In the genomic region with DNA sequence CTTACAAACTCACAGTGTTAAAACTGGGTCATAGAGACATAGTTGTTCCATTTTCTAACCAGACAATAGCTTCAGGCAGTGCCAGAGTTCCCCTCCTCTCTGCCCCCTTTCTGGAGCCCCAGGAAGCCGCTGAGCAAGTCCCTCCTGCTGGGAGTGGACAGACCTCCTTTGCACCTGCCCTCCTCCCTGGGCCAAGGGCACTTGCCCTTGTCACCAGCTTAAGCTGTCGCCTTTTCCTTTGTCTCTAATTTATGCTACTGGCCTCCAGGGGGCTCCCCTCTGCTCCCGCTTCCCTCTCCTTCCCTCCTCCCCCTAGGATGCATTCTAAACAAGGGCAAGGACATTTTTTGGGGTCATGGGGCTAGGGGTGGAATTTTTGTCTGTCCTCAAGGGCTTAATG, we compare ENCODE assay signal across 8 cellular contexts.
A peak's percentile ranks its signal among the peaks of the same experiment; 100 is the strongest.
DNase-seq lines count a peak whose midpoint lies in the region; ATAC-seq and TF ChIP-seq lines count a peak whose summit lies in the region.

No MANE protein-coding gene starts in this region.

- peak; percentile 59 for DNase-seq in DMS 273 (lab: John Stamatoyannopoulos, UW; ENCODE audit: unreplicated experiment)
- DNase-seq in DMS 273 treated with DMSO at 0.1 percent for 48 hours (lab: John Stamatoyannopoulos, UW): no peak
- DNase-seq in RWPE2 (ENCODE audit: low spot score): no peak
- peak; percentile 85 for DNase-seq in iPS-NIHi11 (ENCODE audit: low spot score)
- DNase-seq in activated effector memory CD4-positive, alpha-beta T cell treated with anti-CD3 and anti-CD28 coated beads, Interleukin-2, amount 50 U/mL, for 16 hours: no peak
- no peak for DNase-seq in HPDE6-E6E7 (ENCODE audit: extremely low spot score)

- H3K27me3 ChIP-seq in RWPE2 (ENCODE audit: insufficient read depth, poor library complexity, severe bottlenecking): peaks cover 5% of the 10 kb centered on the region

- POLR2A ChIA-PET in HEK293 (lab: Yijun Ruan, JAX): interaction anchor here (0.6 kb wide), 1 partner anchor 9 kb away, joined by 3 read pairs; no protein-coding TSS in a partner anchor

- ATAC-seq in RWPE2 (ENCODE audit: low read depth) (no peak), GM21423 (IDR thresholded peaks at IDR 0.05; ENCODE audit: unreplicated experiment) (no peak)

- TF ChIP-seq CTCF in HEK293 (tag by site-specific recombination; IDR thresholded peaks at IDR 0.05): no peak; the same call in 1 of the 2 replicates
- peak; percentile 17 for TF ChIP-seq CTCF in RWPE2 (IDR thresholded peaks at IDR 0.05; ENCODE audit: poor library complexity, severe bottlenecking)

- no peaks in the 10 kb centered on the region for H3K36me3 ChIP-seq in HEK293 (ENCODE audit: control insufficient read depth in 2 of 2, insufficient read depth in 1 of 2, low read length in 2 of 2)
- no peaks in the 10 kb centered on the region for H3K36me3 ChIP-seq in RWPE2 (ENCODE audit: low read depth)

- no peaks in the 10 kb centered on the region for H3K9me3 ChIP-seq in HEK293 (ENCODE audit: control insufficient read depth, insufficient read depth, low read depth, low read length)
- H3K9me3 ChIP-seq in RWPE2 (ENCODE audit: severe bottlenecking): no peaks in the 10 kb centered on the region

- CTCF ChIA-PET in HEK293 (lab: Yijun Ruan, JAX): interaction anchor here (0.6 to 4.6 kb wide), 26 partner anchors 8 to 896 kb away, joined by 3 to 38 read pairs (median 3); a partner anchor contains a TSS

- H3K4me3 ChIP-seq in HEK293 (ENCODE audit: low read depth, low read length): no peak overlapping the region
- H3K4me3 ChIP-seq in RWPE2 (ENCODE audit: severe bottlenecking): no peak overlapping the region

- H3K4me1 ChIP-seq in HEK293 (ENCODE audit: control insufficient read depth, insufficient read depth, low read length): no peaks in the 10 kb centered on the region
- no peaks in the 10 kb centered on the region for H3K4me1 ChIP-seq in RWPE2 (ENCODE audit: insufficient read depth, poor library complexity, severe bottlenecking)

- H3K27ac ChIP-seq in HEK293 (ENCODE audit: extremely low read depth, low read depth, low read length) (no peak overlapping the region), RWPE2 (ENCODE audit: poor library complexity, severe bottlenecking) (no peak overlapping the region)

TF ChIP-seq in HEK293, 187 proteins besides CTCF, POLR2A, EP300 and RAD21:
- TF ChIP-seq ZNF132 (tag by site-specific recombination; IDR thresholded peaks at IDR 0.05; ENCODE audit: borderline replicate concordance): no peak
- TF ChIP-seq ZIC2 (tag by site-specific recombination; IDR thresholded peaks at IDR 0.05): peak; percentile 15; the same call in 1 of the 2 replicates

Comparison
In these comparisons a context has a peak if more than half of its experiments do, and no peak if none do; other contexts are left out.
1. DNase-seq: peak in DMS 273 (single experiment) and iPS-NIHi11 (single experiment); none in DMS 273 treated with DMSO at 0.1 percent for 48 hours (single experiment), RWPE2 (single experiment), activated effector memory CD4-positive, alpha-beta T cell treated with anti-CD3 and anti-CD28 coated beads, Interleukin-2, amount 50 U/mL, for 16 hours (single experiment) and HPDE6-E6E7 (single experiment).